11 cellular contexts compared by ENCODE assay signal in genomic region chr6:146862508-146862919, GRCh38.
"Had no signal": no experiment of that assay in that cellular context is flagged by ENCODE, and none has a peak within 500 bp of the region (broad histone marks: within the 10 kb centered on the region; RNA-seq: fewer than 3 reads in every experiment).

No MANE protein-coding gene starts in this region.

- H3K9ac ChIP-seq: GM23248 had no signal

- ATAC-seq: GM23338, HCT116 had no signal

- H3K4me3 Mint-ChIP-seq: GM23338, H9, HFFc6 had no signal

- H2AFZ ChIP-seq: GM23248, GM23338 had no signal

- DNase-seq: GM23248, GOT3, H7, H9, HCEC 1CT, HFFc6 had no signal

- H3K9me3 Mint-ChIP-seq: GM23338, H9, HFFc6 had no signal

- H3K9me3 ChIP-seq: HAP-1 had no signal

- FAIRE-seq: H1, H54 had no signal

- H3K27ac ChIP-seq: GM23248 had no signal

- H3K4me1 ChIP-seq: HAP-1 had no signal

- H3K4me3 ChIP-seq: GM23248, GM23338, HAP-1 had no signal

- H3K27ac Mint-ChIP-seq: GM23338, H9, HFFc6 had no signal

- H3K4me2 ChIP-seq: GM23338 had no signal

- H3K36me3 ChIP-seq: HAP-1 had no signal
